ENCODE assay signal across 15 cellular contexts in the genomic region with DNA sequence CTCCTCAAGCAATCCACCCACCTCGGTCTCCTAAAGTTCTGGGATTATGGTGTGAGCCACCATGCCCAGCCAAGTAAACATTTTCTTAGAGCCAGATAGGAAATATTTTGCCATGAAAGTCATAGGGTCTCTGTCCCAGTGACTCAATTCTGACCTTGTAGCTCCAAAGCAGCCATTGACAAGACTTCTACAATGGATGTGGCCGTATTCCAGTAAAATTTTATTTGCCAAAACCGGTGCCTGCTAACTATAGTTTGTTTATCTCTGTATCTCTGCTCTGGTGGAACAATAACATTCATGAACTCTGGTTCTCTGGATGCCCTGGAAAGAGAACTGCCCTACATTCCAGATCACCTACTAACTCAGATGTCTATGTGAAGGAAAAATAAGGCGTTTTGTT. TPM values are rescaled to one million over a fixed set of nuclear protein-coding genes. Genes with fewer than 3 reads are reported as not detected.
DNase-seq lines count a peak whose midpoint lies in the region; ATAC-seq and TF ChIP-seq lines count a peak whose summit lies in the region.
"Had no signal": no experiment of that assay in that cellular context is flagged by ENCODE, and none has a peak within 500 bp of the region (broad histone marks: within the 10 kb centered on the region; RNA-seq: fewer than 3 reads in every experiment).

No MANE protein-coding gene starts in this region.

- H3K9me3 ChIP-seq in right atrium auricular region (no peaks in the 10 kb centered on the region), suprapubic skin (no peaks in the 10 kb centered on the region)
- H3K9me3 ChIP-seq: uterus had no signal

- H3K27ac ChIP-seq in brain microvascular endothelial cell (peak overlapping the region; percentile 10), right atrium auricular region (peak overlapping the region; percentile 51 to 80), suprapubic skin (peak overlapping the region; percentile 6)

- no peak for TF ChIP-seq CTCF in brain microvascular endothelial cell (IDR thresholded peaks at IDR 0.05; ENCODE audit: low read depth, low read length, missing control alignments)
- no peak for TF ChIP-seq CTCF in right atrium auricular region (IDR thresholded peaks at IDR 0.05)
- TF ChIP-seq CTCF in suprapubic skin (IDR thresholded peaks at IDR 0.05): no peak

- H3K4me1 ChIP-seq in right atrium auricular region (peaks cover 0 to 39% of the 10 kb centered on the region in 2 donors), suprapubic skin (peaks cover 24% of the 10 kb centered on the region)
- H3K4me1 ChIP-seq: uterus had no signal

- TF ChIP-seq POLR2A in suprapubic skin (IDR thresholded peaks at IDR 0.05): no peak

- H3K4me3 ChIP-seq in brain microvascular endothelial cell (ENCODE audit: low read depth, low read length) (no peak overlapping the region), right atrium auricular region (no peak overlapping the region), suprapubic skin (no peak overlapping the region)
- H3K4me3 ChIP-seq: uterus had no signal

- H3K27me3 ChIP-seq in brain microvascular endothelial cell (replicated peaks): no peaks in the 10 kb centered on the region
- no peaks in the 10 kb centered on the region for H3K27me3 ChIP-seq in right atrium auricular region
- no peaks in the 10 kb centered on the region for H3K27me3 ChIP-seq in suprapubic skin
- H3K27me3 ChIP-seq: uterus had no signal

- in situ Hi-C loops in brain microvascular endothelial cell (cut with HindIII; ENCODE audit: low pct_ligation_motif_present, low sequenced_read_pairs): loop anchor here (25.0 kb wide), 1 partner anchor 206 kb away; no protein-coding TSS in a partner anchor

- WGBS in suprapubic skin: 33% methylated on average over 4 of the region's 4 CpGs

- ATAC-seq in GM21528 (IDR thresholded peaks at IDR 0.05; ENCODE audit: low FRiP score, unreplicated experiment) (no peak), HG03097 (IDR thresholded peaks at IDR 0.05; ENCODE audit: low FRiP score, unreplicated experiment) (no peak)
- ATAC-seq: left colon had no signal

- no peak for TF ChIP-seq EP300 in suprapubic skin (IDR thresholded peaks at IDR 0.05)

- H3K36me3 ChIP-seq in brain microvascular endothelial cell (replicated peaks) (no peaks in the 10 kb centered on the region), right atrium auricular region (no peaks in the 10 kb centered on the region), suprapubic skin (no peaks in the 10 kb centered on the region)
- H3K36me3 ChIP-seq: uterus had no signal

- DNase-seq in M059J (ENCODE audit: low read depth) (peak; percentile 96), brain microvascular endothelial cell (peak; percentile 22), right atrium auricular region (ENCODE audit: low spot score) (no peak), suprapubic skin (ENCODE audit: low spot score in 2 of 2) (no peak), hypothalamus (lab: John Stamatoyannopoulos, UW) (no peak)
- DNase-seq: activated B cell treated with CpG ODN at 0.5 μM for 24 hours; activated naive CD8-positive, alpha-beta T cell treated with anti-CD3 and anti-CD28 coated beads for 36 hours; AML-193; cerebellar nuclear complex; left colon; NCI-H2029 treated with DMSO at 0.1 percent for 48 hours; NCI-H510A; uterus had no signal

RNA-seq across cellular contexts. Expression of gene USP44, which starts 54.6 kb away (rescaled TPM):
- 0.02 TPM in 1 of 2 replicates, not detected in the other for total RNA-seq in M059J (2014; rRNA removed; shearing (Covaris generic))
- 1 to 10 TPM; 1.4 to 1.9 TPM for total RNA-seq in right atrium auricular region
- 1 to 10 TPM in 2 of 4 donors, under 1 TPM in 2; 0.31 to 2.6 (median 0.89) TPM for total RNA-seq in suprapubic skin

Comparison
In these comparisons a context has a peak if more than half of its experiments do, and no peak if none do; other contexts are left out.
1. DNase-seq: peak in M059J (single experiment) and brain microvascular endothelial cell (single experiment); none in right atrium auricular region (single experiment), suprapubic skin (0 of 2) and hypothalamus (0 of 51).
2. H3K27ac ChIP-seq: peak in every context shown above with its lines; median percentile 66 in right atrium auricular region; 10 in brain microvascular endothelial cell; 6 in suprapubic skin.